In the genomic region with DNA sequence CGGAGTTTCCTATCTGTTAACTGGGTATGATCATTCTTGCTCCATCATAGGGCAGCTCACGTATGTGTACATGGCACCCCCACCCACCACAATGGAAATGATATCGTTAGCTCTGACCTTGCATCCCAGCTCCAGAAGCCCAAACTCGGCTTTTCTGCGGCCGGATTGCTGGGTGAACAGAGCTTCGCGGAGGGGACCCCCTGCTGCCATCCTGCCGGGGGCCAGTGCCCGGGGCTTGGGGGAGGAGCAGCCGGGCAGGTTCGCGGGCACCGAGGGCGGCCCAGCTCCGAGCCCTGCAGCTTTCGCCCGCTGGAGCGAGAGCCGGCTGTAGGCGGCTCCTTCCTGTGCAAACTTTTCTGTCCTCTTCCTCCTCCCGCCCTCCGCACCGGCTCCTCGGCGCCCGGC, we compare ENCODE assay signal across 8 cellular contexts. TPM values are rescaled to one million over a fixed set of nuclear protein-coding genes. Genes with fewer than 3 reads are reported as not detected.
DNase-seq lines count a peak whose midpoint lies in the region; ATAC-seq and TF ChIP-seq lines count a peak whose summit lies in the region.

No MANE protein-coding gene starts in this region.

- H3F3A ChIP-seq in OCI-LY1 (ENCODE audit: insufficient read depth, low read length), result no peaks in the 10 kb centered on the region

- H3K4me3 ChIP-seq in OCI-LY1 (ENCODE audit: low read depth, low read length, poor library complexity, severe bottlenecking), result peak overlapping the region; percentile 42
- peak overlapping the region; percentile 51 for H3K4me3 ChIP-seq in fibroblast of pulmonary artery (replicated peaks; ENCODE audit: low read depth, low read length)
- H3K4me3 ChIP-seq in neuronal stem cell (ENCODE audit: low read length in 2 of 2), result peak overlapping the region; percentile 67 to 81

- peak overlapping the region; percentile 42 for H2BK15ac ChIP-seq in neuronal stem cell (ENCODE audit: low read length)

- H2BK12ac ChIP-seq in neuronal stem cell (ENCODE audit: low read length), result no peak overlapping the region

- no peak overlapping the region for H3K23ac ChIP-seq in neuronal stem cell (ENCODE audit: low read depth, low read length, poor library complexity)

- H2AK5ac ChIP-seq in neuronal stem cell (ENCODE audit: low read depth, low read length), result no peak overlapping the region

- H3K79me2 ChIP-seq in OCI-LY1 (ENCODE audit: insufficient read depth, low read length), result no peaks in the 10 kb centered on the region

- WGBS in neuronal stem cell (ENCODE audit: extremely low coverage in 2 of 2, insufficient read length in 2 of 2, insufficient replicate concordance in 1 of 2), 2 donors, result no CpG with 5 or more reads among the region's 27 CpGs

- no peak overlapping the region for H2BK5ac ChIP-seq in neuronal stem cell (ENCODE audit: low read length)

- DNase-seq in NK-92 treated with Interleukin-12 subunit alpha and Interleukin-12 subunit beta, amount 100 ng/mL, for 24 hours (lab: John Stamatoyannopoulos, UW), result peak; percentile 15
- DNase-seq in NK-92 (lab: John Stamatoyannopoulos, UW; ENCODE audit: unreplicated experiment) (no peak), fibroblast of pulmonary artery (ENCODE audit: low read depth) (peak; percentile 29), neuronal stem cell (ENCODE audit: low spot score) (peak; percentile 33), H4 (ENCODE audit: low spot score) (no peak)
- peak; percentile 67 to 74 for DNase-seq in activated T-cell treated with anti-CD3 and anti-CD28 coated beads, Interleukin-2, amount 50 U/mL, for 48 hours

- H2BK120ac ChIP-seq in neuronal stem cell (ENCODE audit: low read depth, low read length), result no peak overlapping the region

- H3K4me1 ChIP-seq in OCI-LY1 (ENCODE audit: insufficient read depth, low read length, severe bottlenecking) (no peaks in the 10 kb centered on the region), neuronal stem cell (ENCODE audit: control insufficient read depth in 2 of 2, insufficient read depth in 1 of 2, low read depth in 1 of 2, low read length in 2 of 2) (peaks cover 4% of the 10 kb centered on the region in 2 donors)

- no peak overlapping the region for H2AFZ ChIP-seq in OCI-LY1 (ENCODE audit: low read length)
- H2AFZ ChIP-seq in neuronal stem cell (ENCODE audit: low read length), result peak overlapping the region; percentile 94

- TF ChIP-seq CTCF in OCI-LY1 (IDR thresholded peaks at IDR 0.05; ENCODE audit: low read length), result no peak
- no peak for TF ChIP-seq CTCF in fibroblast of pulmonary artery (IDR thresholded peaks at IDR 0.05; ENCODE audit: low read length, missing control alignments)

- H3K36me3 ChIP-seq in OCI-LY1 (ENCODE audit: insufficient read depth, low read length), result no peaks in the 10 kb centered on the region
- no peaks in the 10 kb centered on the region for H3K36me3 ChIP-seq in neuronal stem cell (replicated peaks in 1 of 2; ENCODE audit: control insufficient read depth in 2 of 2, insufficient read depth in 2 of 2, low read length in 2 of 2)

- no peaks in the 10 kb centered on the region for H4K20me1 ChIP-seq in OCI-LY1 (ENCODE audit: insufficient read depth, low read length)

- H3K4me2 ChIP-seq in OCI-LY1 (ENCODE audit: low read length) (peak overlapping the region; percentile 61), neuronal stem cell (ENCODE audit: insufficient read depth, low read length, poor library complexity, severe bottlenecking) (peak overlapping the region; percentile 69)

- H4K8ac ChIP-seq in neuronal stem cell (ENCODE audit: low read depth, low read length), result no peak overlapping the region

- H3K9ac ChIP-seq in OCI-LY1 (ENCODE audit: low read length) (no peak overlapping the region), neuronal stem cell (ENCODE audit: low read depth, low read length, poor library complexity) (peak overlapping the region; percentile 25)

- peak overlapping the region; percentile 82 for H3K14ac ChIP-seq in neuronal stem cell (ENCODE audit: low read length)

- H3K27me3 ChIP-seq in OCI-LY1 (ENCODE audit: insufficient read depth, low read length) (0 out of 2 replicates have a peak, but pooled peaks cover 4% of the 10 kb centered on the region), neuronal stem cell (ENCODE audit: control insufficient read depth in 3 of 3, insufficient read depth in 3 of 3, low read depth in 1 of 3, low read length in 3 of 3) (peaks cover 0 to 13% (median 0%) of the 10 kb centered on the region in 3 experiments)

- no peak overlapping the region for H4K91ac ChIP-seq in neuronal stem cell (ENCODE audit: low read depth, low read length, poor library complexity)

- H3K9me3 ChIP-seq in OCI-LY1 (ENCODE audit: low read length) (no peaks in the 10 kb centered on the region), neuronal stem cell (replicated peaks in 1 of 2; ENCODE audit: control insufficient read depth in 2 of 2, insufficient read depth in 1 of 2, low read depth in 1 of 2, low read length in 2 of 2) (peaks cover 0 to 5% of the 10 kb centered on the region in 2 donors)

- peak overlapping the region; percentile 82 for H3K18ac ChIP-seq in neuronal stem cell (ENCODE audit: low read length)

- ATAC-seq in HG03045 (IDR thresholded peaks at IDR 0.05; ENCODE audit: unreplicated experiment), result peak; percentile 75

- H3K79me1 ChIP-seq in neuronal stem cell (ENCODE audit: low read depth, low read length), result no peaks in the 10 kb centered on the region

- no peak overlapping the region for H3K27ac ChIP-seq in OCI-LY1 (ENCODE audit: low read depth, low read length, poor library complexity, severe bottlenecking)
- no peak overlapping the region for H3K27ac ChIP-seq in neuronal stem cell (replicated peaks; ENCODE audit: low read length)

- H3K4ac ChIP-seq in neuronal stem cell (ENCODE audit: low read length), result no peak overlapping the region

- no peaks in the 10 kb centered on the region for H3K9me2 ChIP-seq in OCI-LY1 (ENCODE audit: low read depth, low read length)

RNA-seq across cellular contexts. Expression of a gene that starts 24.9 kb away (rescaled TPM):
- polyA plus RNA-seq in neuronal stem cell (2013, experiment 1 of 2), result 27.2 TPM
- 27.6 TPM for polyA plus RNA-seq in neuronal stem cell (2013, experiment 2 of 2)
- total RNA-seq in H4 (2014; rRNA removed; shearing (Covaris generic)), result 68.2 and 72.8 TPM in 2 replicates

Comparison
In these comparisons a context has a peak if more than half of its experiments do, and no peak if none do; other contexts are left out.
1. DNase-seq: peak in NK-92 treated with Interleukin-12 subunit alpha and Interleukin-12 subunit beta, amount 100 ng/mL, for 24 hours (single experiment), activated T-cell treated with anti-CD3 and anti-CD28 coated beads, Interleukin-2, amount 50 U/mL, for 48 hours (2 of 2), fibroblast of pulmonary artery (single experiment) and neuronal stem cell (single experiment); none in NK-92 (single experiment) and H4 (single experiment).
2. Peak in every context shown above with its lines, with median percentiles within 50 percentile points of each other: H3K4me3 ChIP-seq.